In genomic region chr19:2949939-2950285, GRCh38 we compare ENCODE assay signal across 8 cellular contexts. TPM values are rescaled to one million over a fixed set of nuclear protein-coding genes. Genes with fewer than 3 reads are reported as not detected.
DNase-seq lines count a peak whose midpoint lies in the region; ATAC-seq and TF ChIP-seq lines count a peak whose summit lies in the region.

No MANE protein-coding gene starts in this region.

- in situ Hi-C loops in astrocyte of the spinal cord (cut with HindIII; ENCODE audit: low sequenced_read_pairs), result no loop called here

- H3K27me3 ChIP-seq in MG63 (no peaks in the 10 kb centered on the region), subcutaneous abdominal adipose tissue (ENCODE audit: control insufficient read depth in 5 of 5, insufficient read depth in 4 of 5, low read length in 5 of 5) (no peaks in the 10 kb centered on the region)

- peak; percentile 3 for ATAC-seq in GM18505 (IDR thresholded peaks at IDR 0.05; ENCODE audit: unreplicated experiment)

- DNase-seq in A172 (ENCODE audit: low spot score), result peak; percentile 78
- no peak for DNase-seq in MG63
- DNase-seq in astrocyte of the spinal cord (ENCODE audit: low read depth, low spot score), result peak; percentile 19
- DNase-seq in islet precursor cell, result peak; percentile 57
- DNase-seq in medulla oblongata (ENCODE audit: extremely low spot score), result no peak
- DNase-seq in activated CD4-positive, CD25-positive, alpha-beta regulatory T cell treated with anti-CD3 and anti-CD28 coated beads, Interleukin-2, amount 50 U/mL, for 72 hours, result no peak

- H3K27ac ChIP-seq in subcutaneous abdominal adipose tissue (ENCODE audit: low read depth, low read length), result peak overlapping the region; percentile 94

- H3K36me3 ChIP-seq in MG63, result no peaks in the 10 kb centered on the region
- H3K36me3 ChIP-seq in subcutaneous abdominal adipose tissue (ENCODE audit: control insufficient read depth in 5 of 5, insufficient read depth in 5 of 5, low read length in 5 of 5), result no peaks in the 10 kb centered on the region

- H3K9ac ChIP-seq in subcutaneous abdominal adipose tissue (ENCODE audit: low read length in 5 of 5), result peak overlapping the region; percentile 80 to 98 (median 96)

- H3K4me1 ChIP-seq in subcutaneous abdominal adipose tissue (ENCODE audit: control insufficient read depth in 5 of 5, insufficient read depth in 5 of 5, low read length in 5 of 5), result peaks cover 6 to 30% (median 28%) of the 10 kb centered on the region in 5 donors

- H3K9me3 ChIP-seq in MG63 (no peaks in the 10 kb centered on the region), subcutaneous abdominal adipose tissue (ENCODE audit: control insufficient read depth in 5 of 5, low read length in 5 of 5) (no peaks in the 10 kb centered on the region)

- H3K4me3 ChIP-seq in MG63 (peak overlapping the region; percentile 89), astrocyte of the spinal cord (ENCODE audit: low read depth, low read length) (peak overlapping the region; percentile 90), subcutaneous abdominal adipose tissue (ENCODE audit: low read depth in 1 of 5, low read length in 5 of 5) (peak overlapping the region; percentile 89 to 98 (median 96))

- no peak for TF ChIP-seq CTCF in astrocyte of the spinal cord (IDR thresholded peaks at IDR 0.05; ENCODE audit: low read depth, low read length)

- TF ChIP-seq POLR2A in GM18505 (IDR thresholded peaks at IDR 0.05; ENCODE audit: borderline replicate concordance, extremely low read depth, insufficient read depth, insufficient read length), result no peak

RNA-seq across cellular contexts. Expression of gene ZNF77, which starts 5.1 kb away (rescaled TPM):
- total RNA-seq in A172 (2014; rRNA removed; shearing (Covaris generic)), result 6.5 and 9.0 TPM in 2 replicates
- 5.0 and 6.8 TPM in 2 replicates for total RNA-seq in MG63 (2014; rRNA removed; shearing (Covaris generic); ENCODE audit: low replicate concordance)

RNA-seq across cellular contexts. Expression of gene TLE6, which starts 27.5 kb away (rescaled TPM):
- 4.8 and 6.3 TPM in 2 replicates for total RNA-seq in A172 (2014; rRNA removed; shearing (Covaris generic))
- total RNA-seq in MG63 (2014; rRNA removed; shearing (Covaris generic); ENCODE audit: low replicate concordance), result not detected in 2 replicates

RNA-seq across cellular contexts. Expression of gene ZNF57, which starts 49.2 kb away (rescaled TPM):
- 7.2 and 9.2 TPM in 2 replicates for total RNA-seq in A172 (2014; rRNA removed; shearing (Covaris generic))
- 2.2 and 3.3 TPM in 2 replicates for total RNA-seq in MG63 (2014; rRNA removed; shearing (Covaris generic); ENCODE audit: low replicate concordance)

Comparison
In these comparisons a context has a peak if more than half of its experiments do, and no peak if none do; other contexts are left out.
1. DNase-seq: peak in A172 (single experiment), astrocyte of the spinal cord (single experiment) and islet precursor cell (single experiment); none in MG63 (single experiment), medulla oblongata (single experiment) and activated CD4-positive, CD25-positive, alpha-beta regulatory T cell treated with anti-CD3 and anti-CD28 coated beads, Interleukin-2, amount 50 U/mL, for 72 hours (single experiment).
2. Peak in every context shown above with its lines, with median percentiles within 50 percentile points of each other: H3K4me3 ChIP-seq.